In genomic region chr5:111071413-111071812, GRCh38 we compare ENCODE assay signal across 9 cellular contexts. TPM values are rescaled to one million over a fixed set of nuclear protein-coding genes. Genes with fewer than 3 reads are reported as not detected.
A peak's percentile ranks its signal among the peaks of the same experiment; 100 is the strongest.
DNase-seq lines count a peak whose midpoint lies in the region; ATAC-seq and TF ChIP-seq lines count a peak whose summit lies in the region.
"Had no signal": no experiment of that assay in that cellular context is flagged by ENCODE, and none has a peak within 500 bp of the region (broad histone marks: within the 10 kb centered on the region; RNA-seq: fewer than 3 reads in every experiment).

TSS of gene TSLP (plus strand) at chr5:111071713. CDS start at chr5:111071891, 178 bp downstream.

- no peaks in the 10 kb centered on the region for H3K9me3 ChIP-seq in smooth muscle cell (replicated peaks; ENCODE audit: low read depth)

- H3K4me3 ChIP-seq in iPS-11a (ENCODE audit: low read depth, low read length): peak within 1 kb of the TSS; percentile 10
- peak within 1 kb of the TSS; percentile 44 for H3K4me3 ChIP-seq in smooth muscle cell

- no peak for ATAC-seq in activated CD8-positive, alpha-beta memory T cell treated with anti-CD3 and anti-CD28 coated beads, Interleukin-2, amount 10 ng/mL, durations not matched to agents 7 days and 5 days
- no peak for ATAC-seq in activated T-helper 17 cell treated with anti-CD3 and anti-CD28 coated beads, Interleukin-2, amount 50 U/mL, for 72 hours (replicated peaks)

- no peaks in the 10 kb centered on the region for H4K20me1 ChIP-seq in smooth muscle cell (ENCODE audit: low read depth)

- H3K4me1 Mint-ChIP-seq in activated CD8-positive, alpha-beta memory T cell treated with anti-CD3 and anti-CD28 coated beads, Interleukin-2, amount 10 ng/mL, durations not matched to agents 7 days and 5 days: peaks cover 21% of the 10 kb centered on the region
- H3K4me1 Mint-ChIP-seq in activated T-helper 17 cell treated with anti-CD3 and anti-CD28 coated beads, Interleukin-2, amount 50 U/mL, for 72 hours: no peaks in the 10 kb centered on the region

- no peaks in the 10 kb centered on the region for H3K36me3 ChIP-seq in smooth muscle cell (ENCODE audit: low read depth)

- H3K27me3 ChIP-seq in smooth muscle cell (ENCODE audit: low read depth): peaks cover 75% of the 10 kb centered on the region

- H2AFZ ChIP-seq in smooth muscle cell (ENCODE audit: low read depth): peak within 1 kb of the TSS; percentile 84

- TF ChIP-seq CTCF in smooth muscle cell (IDR thresholded peaks at IDR 0.05; ENCODE audit: borderline replicate concordance, insufficient read depth, poor library complexity, severe bottlenecking) (no peak), GM10266 (IDR thresholded peaks at IDR 0.05; ENCODE audit: control insufficient read depth, insufficient read depth, low read depth, missing control alignments) (no peak)

- H3K36me3 Mint-ChIP-seq in activated CD8-positive, alpha-beta memory T cell treated with anti-CD3 and anti-CD28 coated beads, Interleukin-2, amount 10 ng/mL, durations not matched to agents 7 days and 5 days: no peaks in the 10 kb centered on the region
- no peaks in the 10 kb centered on the region for H3K36me3 Mint-ChIP-seq in activated T-helper 17 cell treated with anti-CD3 and anti-CD28 coated beads, Interleukin-2, amount 50 U/mL, for 72 hours (ENCODE audit: low read depth)

- WGBS in smooth muscle cell (ENCODE audit: low lambda C conversion rate): 69% methylated on average over 4 of the region's 4 CpGs

- DNase-seq in activated CD8-positive, alpha-beta memory T cell treated with anti-CD3 and anti-CD28 coated beads, Interleukin-2, amount 10 ng/mL, durations not matched to agents 7 days and 5 days: no peak
- DNase-seq in activated CD8-positive, alpha-beta memory T cell treated with anti-CD3 and anti-CD28 coated beads for 24 hours: no peak
- no peak for DNase-seq in smooth muscle cell (lab: John Stamatoyannopoulos, UW; ENCODE audit: unreplicated experiment)
- no peak for DNase-seq in SW 1271 (lab: John Stamatoyannopoulos, UW)
- DNase-seq in SW480 (ENCODE audit: low spot score): no peak
- no peak for DNase-seq in GM10266 (ENCODE audit: extremely low spot score)
- DNase-seq: AML-193 had no signal

- no peaks in the 10 kb centered on the region for H3K9me3 Mint-ChIP-seq in activated CD8-positive, alpha-beta memory T cell treated with anti-CD3 and anti-CD28 coated beads, Interleukin-2, amount 10 ng/mL, durations not matched to agents 7 days and 5 days (ENCODE audit: low read depth)
- H3K9me3 Mint-ChIP-seq in activated T-helper 17 cell treated with anti-CD3 and anti-CD28 coated beads, Interleukin-2, amount 50 U/mL, for 72 hours: no peaks in the 10 kb centered on the region

- no peak within 1 kb of the TSS for H3K27ac ChIP-seq in smooth muscle cell (ENCODE audit: low read depth)

- H3K27me3 Mint-ChIP-seq in activated CD8-positive, alpha-beta memory T cell treated with anti-CD3 and anti-CD28 coated beads, Interleukin-2, amount 10 ng/mL, durations not matched to agents 7 days and 5 days: peaks cover 82% of the 10 kb centered on the region
- peaks cover 68% of the 10 kb centered on the region for H3K27me3 Mint-ChIP-seq in activated T-helper 17 cell treated with anti-CD3 and anti-CD28 coated beads, Interleukin-2, amount 50 U/mL, for 72 hours

- H3K4me2 ChIP-seq in smooth muscle cell: peak within 1 kb of the TSS; percentile 89

- H3K27ac Mint-ChIP-seq in activated CD8-positive, alpha-beta memory T cell treated with anti-CD3 and anti-CD28 coated beads, Interleukin-2, amount 10 ng/mL, durations not matched to agents 7 days and 5 days: no peak within 1 kb of the TSS
- no peak within 1 kb of the TSS for H3K27ac Mint-ChIP-seq in activated T-helper 17 cell treated with anti-CD3 and anti-CD28 coated beads, Interleukin-2, amount 50 U/mL, for 72 hours

- H3F3A ChIP-seq in smooth muscle cell (ENCODE audit: low read depth): peaks cover 4% of the 10 kb centered on the region

- H3K79me2 ChIP-seq in smooth muscle cell (ENCODE audit: low read depth): no peaks in the 10 kb centered on the region

- peak within 1 kb of the TSS; percentile 88 for H3K4me3 Mint-ChIP-seq in activated CD8-positive, alpha-beta memory T cell treated with anti-CD3 and anti-CD28 coated beads, Interleukin-2, amount 10 ng/mL, durations not matched to agents 7 days and 5 days
- H3K4me3 Mint-ChIP-seq in activated T-helper 17 cell treated with anti-CD3 and anti-CD28 coated beads, Interleukin-2, amount 50 U/mL, for 72 hours: peak within 1 kb of the TSS; percentile 81

- CTCF ChIA-PET in activated CD8-positive, alpha-beta memory T cell treated with anti-CD3 and anti-CD28 coated beads, Interleukin-2, amount 10 ng/mL, durations not matched to agents 7 days and 5 days (lab: Charles Lee): no interaction called here

- H3K4me1 ChIP-seq in smooth muscle cell (ENCODE audit: low read depth): peaks cover 7% of the 10 kb centered on the region

- H3K9ac ChIP-seq in smooth muscle cell (ENCODE audit: low read depth): no peak within 1 kb of the TSS

RNA-seq across cellular contexts. Expression of gene TSLP, which starts in this region (rescaled TPM):
- under 1 TPM; 0.20 to 0.40 TPM for total RNA-seq in activated CD8-positive, alpha-beta memory T cell treated with anti-CD3 and anti-CD28 coated beads, Interleukin-2, amount 10 ng/mL, durations not matched to agents 7 days and 5 days
- under 1 TPM; 0.13 to 0.24 TPM for total RNA-seq in activated T-helper 17 cell treated with anti-CD3 and anti-CD28 coated beads, Interleukin-2, amount 50 U/mL, for 72 hours
- total RNA-seq in smooth muscle cell: 1.4 and 1.8 TPM in 2 replicates
- 1.2 and 3.0 TPM in 2 replicates for polyA plus RNA-seq in smooth muscle cell
